ENCODE assay signal across 19 cellular contexts in the genomic region with DNA sequence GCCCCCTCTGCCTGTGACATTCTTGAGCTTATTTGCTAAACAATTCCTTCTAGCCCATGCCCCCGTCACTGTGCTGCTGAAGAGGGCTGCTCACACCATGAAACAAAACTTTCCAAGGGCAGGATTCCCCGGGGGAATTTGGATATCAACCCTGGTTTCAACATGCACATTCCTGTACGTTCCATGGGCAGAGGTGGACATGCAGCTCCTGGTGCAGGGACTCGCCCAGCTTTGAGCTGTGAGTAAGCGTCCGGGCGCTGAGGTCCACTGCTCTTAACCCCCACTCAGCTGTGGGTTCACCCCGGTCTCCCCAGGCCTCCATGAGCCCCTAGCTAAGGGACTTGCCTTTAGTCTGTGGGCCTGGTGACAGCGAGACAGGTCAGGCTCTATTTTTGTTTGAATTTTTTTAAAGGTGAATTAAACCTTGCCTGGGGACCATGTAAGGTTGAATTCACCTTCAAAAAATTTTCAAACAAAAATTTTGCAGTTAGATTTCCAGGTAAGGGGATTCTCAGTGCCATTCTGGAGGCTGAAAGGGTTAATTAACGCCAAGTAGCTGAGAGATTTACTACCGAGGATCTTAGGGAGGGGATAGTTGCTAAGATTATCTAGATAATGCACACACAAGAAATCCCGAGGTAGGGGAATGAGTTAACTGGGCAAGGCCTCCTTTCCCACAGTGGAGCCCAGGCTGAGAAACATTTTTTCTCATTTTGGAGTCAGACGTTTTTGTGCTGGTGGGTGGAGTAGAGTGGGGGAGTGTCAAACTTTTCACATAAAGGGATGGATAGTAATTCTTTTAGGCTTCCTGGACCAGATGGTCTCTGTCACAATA.
DNase-seq lines count a peak whose midpoint lies in the region; ATAC-seq and TF ChIP-seq lines count a peak whose summit lies in the region.
"Had no signal": no experiment of that assay in that cellular context is flagged by ENCODE, and none has a peak within 500 bp of the region (broad histone marks: within the 10 kb centered on the region; RNA-seq: fewer than 3 reads in every experiment).

No MANE protein-coding gene starts in this region.

- intact Hi-C loops in breast epithelium (cut with DNase I; ENCODE audit: low total_unique reads) (no loop called here), testis (cut with DNase I; ENCODE audit: low total_unique reads) (no loop called here)

- H3K9me3 ChIP-seq in breast epithelium (no peaks in the 10 kb centered on the region), testis (no peaks in the 10 kb centered on the region)
- H3K9me3 ChIP-seq: BLaER1 treated with 17β-estradiol and CSF1 and Interleukin-3, amounts not matched to agents 10 nM and 100 nM; HAP-1; thoracic aorta had no signal

- TF ChIP-seq CTCF in breast epithelium (IDR thresholded peaks at IDR 0.05) = no peak
- no peak for TF ChIP-seq CTCF in coronary artery (IDR thresholded peaks at IDR 0.05)
- TF ChIP-seq CTCF in testis (IDR thresholded peaks at IDR 0.05) = no peak

- no peak overlapping the region for H3K4me3 ChIP-seq in breast epithelium
- H3K4me3 ChIP-seq in coronary artery = no peak overlapping the region
- H3K4me3 ChIP-seq in testis = no peak overlapping the region
- H3K4me3 ChIP-seq: BLaER1 treated with 17β-estradiol and CSF1 and Interleukin-3, amounts not matched to agents 10 nM and 100 nM; HAP-1; smooth muscle cell; thoracic aorta had no signal

- H3K27me3 ChIP-seq in breast epithelium (no peaks in the 10 kb centered on the region), testis (no peaks in the 10 kb centered on the region)
- H3K27me3 ChIP-seq: BLaER1 treated with 17β-estradiol and CSF1 and Interleukin-3, amounts not matched to agents 10 nM and 100 nM had no signal

- DNase-seq in NCI-H226 = peak; percentile 94
- peak in 1 of 2 donors; percentile 78 for DNase-seq in breast epithelium (ENCODE audit: low spot score in 2 of 2)
- peak; percentile 45 for DNase-seq in inferior parietal cortex (ENCODE audit: extremely low spot score)
- DNase-seq in superior temporal gyrus (ENCODE audit: extremely low spot score) = peak; percentile 36
- DNase-seq in coronary artery (ENCODE audit: low spot score) = no peak
- DNase-seq in testis = no peak
- DNase-seq: activated CD8-positive, alpha-beta T cell treated with anti-CD3 and anti-CD28 coated beads for 36 hours; activated T-cell treated with anti-CD3 and anti-CD28 coated beads, Interleukin-2, amount 50 U/mL, for 4 hours; DMS153; foreskin fibroblast; NCI-H1092 treated with DMSO at 0.1 percent for 48 hours; SHP77; T-helper 1 cell; WERI-Rb-1 had no signal

- peak overlapping the region; percentile 55 to 63 for H3K27ac ChIP-seq in breast epithelium
- H3K27ac ChIP-seq in coronary artery = no peak overlapping the region
- no peak overlapping the region for H3K27ac ChIP-seq in testis
- H3K27ac ChIP-seq: BLaER1 treated with 17β-estradiol and CSF1 and Interleukin-3, amounts not matched to agents 10 nM and 100 nM; thoracic aorta; WERI-Rb-1 had no signal

- H3K36me3 ChIP-seq in breast epithelium = no peaks in the 10 kb centered on the region
- H3K36me3 ChIP-seq in testis (ENCODE audit: low read depth, missing control alignments) = no peaks in the 10 kb centered on the region
- H3K36me3 ChIP-seq: BLaER1 treated with 17β-estradiol and CSF1 and Interleukin-3, amounts not matched to agents 10 nM and 100 nM; HAP-1; thoracic aorta; WERI-Rb-1 had no signal

- no peak for ATAC-seq in GM18868 (IDR thresholded peaks at IDR 0.05; ENCODE audit: unreplicated experiment)
- ATAC-seq: activated CD8-positive, alpha-beta T cell treated with anti-CD3 and anti-CD28 coated beads for 36 hours; activated T-cell treated with anti-CD3 and anti-CD28 coated beads, Interleukin-2, amount 50 U/mL, for 4 hours had no signal

- TF ChIP-seq POLR2A in breast epithelium (IDR thresholded peaks at IDR 0.05) = no peak
- TF ChIP-seq POLR2A in testis (IDR thresholded peaks at IDR 0.05) = no peak

- WGBS in testis, 2 donors = 56 to 59% methylated on average over 13 of the region's 13 CpGs

- H3K4me1 ChIP-seq in breast epithelium = peaks cover 3 to 10% of the 10 kb centered on the region in 2 donors
- no peaks in the 10 kb centered on the region for H3K4me1 ChIP-seq in testis
- H3K4me1 ChIP-seq: HAP-1 had no signal

Comparison
In these comparisons a context has a peak if more than half of its experiments do, and no peak if none do; other contexts are left out.
1. DNase-seq: peak in NCI-H226 (single experiment), inferior parietal cortex (single experiment) and superior temporal gyrus (single experiment); none in coronary artery (single experiment) and testis (single experiment).
2. H3K27ac ChIP-seq: peak in breast epithelium (2 of 2); none in coronary artery (0 of 2) and testis (0 of 2).